8 cellular contexts compared by ENCODE assay signal in genomic region chr1:16218014-16218673, GRCh38. TPM values are rescaled to one million over a fixed set of nuclear protein-coding genes. Genes with fewer than 3 reads are reported as not detected.
A peak's percentile ranks its signal among the peaks of the same experiment; 100 is the strongest.
DNase-seq lines count a peak whose midpoint lies in the region; ATAC-seq, FAIRE-seq and TF ChIP-seq lines count a peak whose summit lies in the region.

No MANE protein-coding gene starts in this region.

- H3K9me3 ChIP-seq in Caco-2: no peaks in the 10 kb centered on the region
- H3K9me3 ChIP-seq in PC-3 (ENCODE audit: low read length): no peaks in the 10 kb centered on the region
- no peaks in the 10 kb centered on the region for H3K9me3 ChIP-seq in hepatocyte (ENCODE audit: low read depth)
- H3K9me3 ChIP-seq in psoas muscle: no peaks in the 10 kb centered on the region

- H3K27me3 Mint-ChIP-seq in Caco-2 (ENCODE audit: insufficient read depth, unreplicated experiment): peaks cover 6% of the 10 kb centered on the region

- DNase-seq in Caco-2 (no peak), PC-3 (no peak), hepatocyte (ENCODE audit: low spot score) (no peak), psoas muscle (no peak), frontal cortex (ENCODE audit: low spot score in 2 of 2) (no peak), foreskin keratinocyte (no peak), amygdala (lab: John Stamatoyannopoulos, UW) (no peak)
- no peak for DNase-seq in activated CD4-positive, alpha-beta T cell treated with anti-CD3 and anti-CD28 coated beads, Interleukin-2, amount 50 U/mL, for 1 hour

- H3K4me1 ChIP-seq in Caco-2 (peaks cover 1% of the 10 kb centered on the region; the same call in 1 of the 2 replicates), PC-3 (ENCODE audit: insufficient read depth, low read length) (peaks cover 9% of the 10 kb centered on the region; the same call in 1 of the 2 replicates), hepatocyte (ENCODE audit: insufficient read depth) (peaks cover 10% of the 10 kb centered on the region), psoas muscle (peaks cover 10% of the 10 kb centered on the region), foreskin keratinocyte (peaks cover 4% of the 10 kb centered on the region)

- peak overlapping the region; percentile 79 for H3K4me3 Mint-ChIP-seq in Caco-2 (ENCODE audit: unreplicated experiment)

- no peaks in the 10 kb centered on the region for H4K20me1 ChIP-seq in PC-3 (ENCODE audit: low read length)
- no peaks in the 10 kb centered on the region for H4K20me1 ChIP-seq in hepatocyte (ENCODE audit: insufficient read depth, poor library complexity, severe bottlenecking)

- H3K27me3 ChIP-seq in Caco-2 (replicated peaks; ENCODE audit: control insufficient read depth, insufficient read depth, low read length) (no peaks in the 10 kb centered on the region), PC-3 (ENCODE audit: low read length) (no peaks in the 10 kb centered on the region), hepatocyte (no peaks in the 10 kb centered on the region), psoas muscle (ENCODE audit: insufficient read depth in 3 of 3, low read length in 2 of 3) (no peaks in the 10 kb centered on the region), foreskin keratinocyte (no peaks in the 10 kb centered on the region)

- H3K36me3 ChIP-seq in Caco-2 (ENCODE audit: control insufficient read depth, insufficient read depth, low read length) (no peaks in the 10 kb centered on the region), PC-3 (ENCODE audit: low read depth, low read length) (no peaks in the 10 kb centered on the region), hepatocyte (replicated peaks; ENCODE audit: insufficient read depth, low read depth) (no peaks in the 10 kb centered on the region), psoas muscle (ENCODE audit: insufficient read depth in 1 of 2, low read depth in 1 of 2) (no peaks in the 10 kb centered on the region)

- peak overlapping the region; percentile 64 for H3K4me2 ChIP-seq in PC-3 (ENCODE audit: low read length)
- peak overlapping the region; percentile 75 for H3K4me2 ChIP-seq in hepatocyte

- POLR2A ChIA-PET in Caco-2 (lab: Charles Lee) (no interaction called here), PC-3 (lab: Charles Lee; ENCODE audit: unreplicated experiment) (interaction anchor here (0.6 kb wide), 1 partner anchor 1703 kb away, joined by 4 read pairs; no protein-coding TSS in a partner anchor)

- peaks cover 2% of the 10 kb centered on the region for H3K4me1 Mint-ChIP-seq in Caco-2 (ENCODE audit: low read depth, unreplicated experiment)

- no peak overlapping the region for H3K27ac Mint-ChIP-seq in Caco-2 (ENCODE audit: unreplicated experiment)

- CTCF ChIA-PET in Caco-2 (lab: Charles Lee) (interaction anchor here (1.1 to 2.7 kb wide), 3 partner anchors 12 to 19 kb away, joined by 3 to 11 read pairs (median 6); no protein-coding TSS in a partner anchor), PC-3 (lab: Charles Lee) (no interaction called here)

- H3K27ac ChIP-seq in PC-3 (ENCODE audit: low read length): no peak overlapping the region
- no peak overlapping the region for H3K27ac ChIP-seq in hepatocyte
- no peak overlapping the region for H3K27ac ChIP-seq in psoas muscle
- H3K27ac ChIP-seq in foreskin keratinocyte: no peak overlapping the region

- BruUV-seq in Caco-2 (replicated peaks; lab: Mats Ljungman, UMichigan) (no TSS peak), PC-3 (replicated peaks; lab: Mats Ljungman, UMichigan) (no TSS peak)

- 93% methylated on average over 12 of the region's 12 CpGs for whole genome bisulfite sequencing in hepatocyte (ENCODE audit: low lambda C conversion rate, missing lambda C conversion rate)
- WGBS in psoas muscle, 3 donors: 70 to 82% (median 73%) methylated on average over 12 of the region's 12 CpGs

- H3K4me3 ChIP-seq in Caco-2 (ENCODE audit: low read depth, low read length): no peak overlapping the region
- no peak overlapping the region; the same call in 1 of the 2 replicates for H3K4me3 ChIP-seq in PC-3 (ENCODE audit: low read length)
- H3K4me3 ChIP-seq in hepatocyte: no peak overlapping the region
- H3K4me3 ChIP-seq in psoas muscle: peak overlapping the region; percentile 64

- no peak for FAIRE-seq in frontal cortex (lab: Jason Lieb, UNC)

- intact Hi-C loops in Caco-2 (cut with micrococcal nuclease; ENCODE audit: unreplicated experiment): no loop called here
- intact Hi-C loops in PC-3 (cut with micrococcal nuclease): no loop called here
- intact Hi-C loops in psoas muscle (cut with DNase I): no loop called here

- TF ChIP-seq CTCF in Caco-2 (IDR thresholded peaks at IDR 0.05; ENCODE audit: insufficient read depth in 1 of 2, low read depth in 1 of 2, low read length in 1 of 2, severe bottlenecking in 1 of 2, unreplicated experiment in 1 of 2) (no peak), PC-3 (conservative IDR thresholded peaks at IDR 0.05; ENCODE audit: low read depth, low read length) (no peak), hepatocyte (IDR thresholded peaks at IDR 0.05; ENCODE audit: poor library complexity) (no peak), psoas muscle (IDR thresholded peaks at IDR 0.05) (no peak), foreskin keratinocyte (conservative IDR thresholded peaks at IDR 0.05) (no peak)

- no peaks in the 10 kb centered on the region for H3F3A ChIP-seq in PC-3 (ENCODE audit: low read length, unreplicated experiment)

- no peak overlapping the region for H3K9ac ChIP-seq in PC-3 (ENCODE audit: low read length)

- H3K9me2 ChIP-seq in PC-3 (replicated peaks; ENCODE audit: low read length): no peaks in the 10 kb centered on the region
- H3K9me2 ChIP-seq in hepatocyte (replicated peaks; ENCODE audit: insufficient read depth): no peaks in the 10 kb centered on the region

- H3K79me2 ChIP-seq in PC-3 (ENCODE audit: low read length) (no peaks in the 10 kb centered on the region), hepatocyte (no peaks in the 10 kb centered on the region)

- ATAC-seq in PC-3 (no peak), psoas muscle (no peak), foreskin keratinocyte (no peak)

- H3K9me3 Mint-ChIP-seq in Caco-2 (ENCODE audit: unreplicated experiment): peaks cover 14% of the 10 kb centered on the region

- H2AFZ ChIP-seq in PC-3 (ENCODE audit: low read length): peak overlapping the region; percentile 34; the same call in 1 of the 2 replicates
- H2AFZ ChIP-seq in hepatocyte: no peak overlapping the region

- H3K36me3 Mint-ChIP-seq in Caco-2 (ENCODE audit: insufficient read depth, unreplicated experiment): peaks cover 6% of the 10 kb centered on the region

RNA-seq across cellular contexts. Expression of gene ARHGEF19, which starts 5.7 kb away (rescaled TPM):
- 7.7 and 8.0 TPM in 2 replicates for total RNA-seq in Caco-2 (2022)
- total RNA-seq in PC-3 (2014; rRNA removed): 13.8 and 28.1 TPM in 2 replicates
- total RNA-seq in hepatocyte: 15.9 and 21.0 TPM in 2 replicates
- 24.7 and 24.8 TPM in 2 replicates for polyA plus RNA-seq in hepatocyte
- total RNA-seq in psoas muscle: 1 to 10 TPM; 1.1 to 1.8 (median 1.3) TPM
- polyA plus RNA-seq in psoas muscle: 1 to 10 TPM in 2 of 3 donors, under 1 TPM in 1; 0.99 to 2.4 (median 1.3) TPM
- total RNA-seq in frontal cortex: 1.2 TPM
- total RNA-seq in foreskin keratinocyte: 10.7 and 15.3 TPM in 2 replicates
- 11.1 and 13.9 TPM in 2 replicates for polyA plus RNA-seq in foreskin keratinocyte

RNA-seq across cellular contexts. Expression of gene CPLANE2, which starts 18.8 kb away (rescaled TPM):
- total RNA-seq in Caco-2 (2022) (2.1 and 4.2 TPM in 2 replicates), PC-3 (2014; rRNA removed) (9.6 and 11.6 TPM in 2 replicates), hepatocyte (5.4 and 6.6 TPM in 2 replicates), psoas muscle (1 to 10 TPM; 1.0 to 5.1 (median 4.6) TPM), frontal cortex (16.7 TPM), foreskin keratinocyte (5.1 and 5.4 TPM in 2 replicates)
- polyA plus RNA-seq in hepatocyte (2.9 and 6.6 TPM in 2 replicates), psoas muscle (1 to 10 TPM; 1.4 to 7.4 (median 4.0) TPM), foreskin keratinocyte (3.4 and 4.1 TPM in 2 replicates)
